9 cellular contexts compared by ENCODE assay signal in genomic region chr2:37669500-37669899, GRCh38. TPM values are rescaled to one million over a fixed set of nuclear protein-coding genes. Genes with fewer than 3 reads are reported as not detected.
DNase-seq lines count a peak whose midpoint lies in the region; ATAC-seq and TF ChIP-seq lines count a peak whose summit lies in the region.
"Had no signal": no experiment of that assay in that cellular context is flagged by ENCODE, and none has a peak within 500 bp of the region (broad histone marks: within the 10 kb centered on the region; RNA-seq: fewer than 3 reads in every experiment).

No MANE protein-coding gene starts in this region.

- TF ChIP-seq EP300 in gastroesophageal sphincter (IDR thresholded peaks at IDR 0.05): no peak

- 39 to 50% methylated on average over 2 of the region's 2 CpGs for WGBS in gastroesophageal sphincter (ENCODE audit: low coverage in 1 of 2), 2 donors
- 65% methylated on average over 2 of the region's 2 CpGs for WGBS in smooth muscle cell (ENCODE audit: low lambda C conversion rate)

- peaks cover 69% of the 10 kb centered on the region for H3K79me2 ChIP-seq in smooth muscle cell (ENCODE audit: low read depth)

- peaks cover 14 to 68% (median 16%) of the 10 kb centered on the region in 3 donors for H3K4me1 ChIP-seq in gastroesophageal sphincter
- H3K4me1 ChIP-seq in smooth muscle cell (ENCODE audit: low read depth): peaks cover 27% of the 10 kb centered on the region

- no peak for TF ChIP-seq POLR2A in gastroesophageal sphincter (IDR thresholded peaks at IDR 0.05)

- no peak overlapping the region for H3K9ac ChIP-seq in smooth muscle cell (ENCODE audit: low read depth)

- TF ChIP-seq CTCF in HFF-Myc (IDR thresholded peaks at IDR 0.05; ENCODE audit: low read depth, low read length, missing control alignments): no peak
- no peak for TF ChIP-seq CTCF in VCaP (conservative IDR thresholded peaks at IDR 0.05)
- TF ChIP-seq CTCF in gastroesophageal sphincter (IDR thresholded peaks at IDR 0.05): no peak
- no peak for TF ChIP-seq CTCF in smooth muscle cell (IDR thresholded peaks at IDR 0.05; ENCODE audit: borderline replicate concordance, insufficient read depth, poor library complexity, severe bottlenecking)

- peak overlapping the region; percentile 96 for H3K4me2 ChIP-seq in smooth muscle cell

- no peak overlapping the region for H2AFZ ChIP-seq in smooth muscle cell (ENCODE audit: low read depth)

- H3K4me3 ChIP-seq in HFF-Myc (replicated peaks; ENCODE audit: low read depth, low read length) (peak overlapping the region; percentile 71), gastroesophageal sphincter (peak overlapping the region; percentile 74 to 90), smooth muscle cell (peak overlapping the region; percentile 82)

- H3K9me3 ChIP-seq in gastroesophageal sphincter (no peaks in the 10 kb centered on the region), smooth muscle cell (replicated peaks; ENCODE audit: low read depth) (no peaks in the 10 kb centered on the region)

- H4K20me1 ChIP-seq in smooth muscle cell (ENCODE audit: low read depth): peaks cover 67% of the 10 kb centered on the region

- ATAC-seq in gastroesophageal sphincter (no peak), HG03457 (IDR thresholded peaks at IDR 0.05; ENCODE audit: unreplicated experiment) (no peak)
- ATAC-seq: activated naive CD4-positive, alpha-beta T cell treated with anti-CD3 and anti-CD28 coated beads, Interleukin-2, amount 50 U/mL, for 72 hours had no signal

- H3K27me3 ChIP-seq in gastroesophageal sphincter (no peaks in the 10 kb centered on the region), smooth muscle cell (ENCODE audit: low read depth) (no peaks in the 10 kb centered on the region)

- DNase-seq in HFF-Myc (ENCODE audit: extremely low read depth, low read depth) (no peak), smooth muscle cell (lab: John Stamatoyannopoulos, UW; ENCODE audit: unreplicated experiment) (no peak), SKM-1 treated with dmso at 0.1 percent for 144 hours (lab: John Stamatoyannopoulos, UW; ENCODE audit: unreplicated experiment) (no peak), cerebellar nuclear complex (lab: John Stamatoyannopoulos, UW) (no peak)
- DNase-seq: small intestine had no signal

- H3F3A ChIP-seq in smooth muscle cell (ENCODE audit: low read depth): peaks cover 6% of the 10 kb centered on the region

- H3K27ac ChIP-seq in VCaP (peak overlapping the region; percentile 95; the same call in 1 of the 2 replicates), gastroesophageal sphincter (peak overlapping the region; percentile 59 to 93 (median 86)), smooth muscle cell (ENCODE audit: low read depth) (no peak overlapping the region)

- H3K36me3 ChIP-seq in gastroesophageal sphincter (no peaks in the 10 kb centered on the region), smooth muscle cell (ENCODE audit: low read depth) (no peaks in the 10 kb centered on the region)

RNA-seq across cellular contexts. Expression of gene CDC42EP3, which starts 1.9 kb away (rescaled TPM):
- total RNA-seq in gastroesophageal sphincter (100 to 1,000 TPM in 2 of 4 donors, 10 to 100 TPM in 2; 39.4 to 198 (median 87.4) TPM), smooth muscle cell (45.0 and 51.1 TPM in 2 replicates)
- polyA plus RNA-seq in smooth muscle cell: 40.0 and 71.3 TPM in 2 replicates
